In genomic region chr12:98516184-98516873, GRCh38 we compare ENCODE assay signal across 8 cellular contexts. TPM values are rescaled to one million over a fixed set of nuclear protein-coding genes. Genes with fewer than 3 reads are reported as not detected.
DNase-seq lines count a peak whose midpoint lies in the region; ATAC-seq and TF ChIP-seq lines count a peak whose summit lies in the region.

No MANE protein-coding gene starts in this region.

- no peaks in the 10 kb centered on the region for H3K9me3 ChIP-seq in vagina

- peak overlapping the region; percentile 90 for H3K27ac ChIP-seq in vagina

- peak; percentile 61 for ATAC-seq in HG02840 (IDR thresholded peaks at IDR 0.05; ENCODE audit: low FRiP score, unreplicated experiment)
- ATAC-seq in left ventricle myocardium superior, result peak; percentile 62

- intact Hi-C loops in left ventricle myocardium superior (cut with micrococcal nuclease) (no loop called here), vagina (cut with DNase I) (loop anchor here (10.0 kb wide), 1 partner anchor 92 kb away; no protein-coding TSS in a partner anchor)

- no peak for TF ChIP-seq POLR2A in vagina (IDR thresholded peaks at IDR 0.05)

- H3K4me3 ChIP-seq in GM12875 (ENCODE audit: low read depth, low read length), result peak overlapping the region; percentile 97
- peak overlapping the region; percentile 79 to 95 for H3K4me3 ChIP-seq in vagina

- no peaks in the 10 kb centered on the region for H3K27me3 ChIP-seq in vagina

- TF ChIP-seq CTCF in GM12875 (IDR thresholded peaks at IDR 0.05; ENCODE audit: borderline replicate concordance, insufficient read depth, low read depth, low read length) (peak; percentile 50; the same call in 1 of the 2 replicates), vagina (IDR thresholded peaks at IDR 0.05) (peak; percentile 39 to 57 (median 57))

- H3K36me3 ChIP-seq in vagina, result no peaks in the 10 kb centered on the region

- H3K4me1 ChIP-seq in vagina, result peaks cover 57% of the 10 kb centered on the region

- DNase-seq in NCI-H1436 (lab: John Stamatoyannopoulos, UW) (peak; percentile 91), SW480 (ENCODE audit: low spot score) (peak; percentile 92), amniotic epithelial cell (ENCODE audit: low read depth) (peak; percentile 76), left ventricle myocardium superior (peak; percentile 67), pulmonary artery endothelial cell (ENCODE audit: low read depth, low spot score) (peak; percentile 43), vagina (ENCODE audit: extremely low spot score in 2 of 2) (peak in 1 of 2 donors; percentile 89)

RNA-seq across cellular contexts. Expression of gene TMPO, which starts 0.9 kb away (rescaled TPM):
- 16.2 TPM for total RNA-seq in left ventricle myocardium superior
- total RNA-seq in pulmonary artery endothelial cell, result 98.7 and 191 TPM in 2 replicates
- 103 TPM for total RNA-seq in vagina
